17 cellular contexts compared by ENCODE assay signal in the genomic region with DNA sequence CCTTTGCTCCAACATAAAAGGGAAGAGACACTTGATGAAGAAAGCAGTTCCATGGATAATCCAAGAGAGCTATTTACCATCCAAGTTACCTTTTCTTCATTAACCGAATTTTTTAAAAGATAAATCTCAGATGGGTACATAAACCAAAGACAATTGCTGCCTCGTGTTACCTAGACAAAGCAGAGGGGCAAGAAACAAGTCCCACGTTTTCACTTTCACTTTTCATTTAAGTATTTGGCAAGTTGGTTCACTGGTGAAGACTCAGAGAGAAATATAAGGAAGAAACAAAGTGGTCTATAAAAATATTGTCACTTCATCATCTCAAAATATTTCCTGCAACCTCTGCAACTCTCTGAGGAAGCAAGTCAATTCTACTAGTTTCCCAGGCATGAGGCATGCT.
DNase-seq lines count a peak whose midpoint lies in the region; ATAC-seq and TF ChIP-seq lines count a peak whose summit lies in the region.
"Had no signal": no experiment of that assay in that cellular context is flagged by ENCODE, and none has a peak within 500 bp of the region (broad histone marks: within the 10 kb centered on the region; RNA-seq: fewer than 3 reads in every experiment).

No MANE protein-coding gene starts in this region.

- ATAC-seq in DND-41 (ENCODE audit: insufficient read depth, low read depth) (peak; percentile 83), GM21717 (IDR thresholded peaks at IDR 0.05; ENCODE audit: unreplicated experiment) (peak; percentile 60), T-helper 17 cell (no peak), HG03175 (IDR thresholded peaks at IDR 0.05; ENCODE audit: unreplicated experiment) (no peak)

- no peaks in the 10 kb centered on the region for H3K4me1 Mint-ChIP-seq in T-helper 17 cell

- TF ChIP-seq EP300 in suprapubic skin (IDR thresholded peaks at IDR 0.05) = no peak

- peaks cover 13% of the 10 kb centered on the region for H3K4me1 ChIP-seq in DND-41 (ENCODE audit: insufficient read depth, low read length)
- H3K4me1 ChIP-seq in MM.1S (ENCODE audit: low read length) = no peaks in the 10 kb centered on the region
- H3K4me1 ChIP-seq in endocrine pancreas (ENCODE audit: control insufficient read depth, insufficient read depth, low read length) = peaks cover 4% of the 10 kb centered on the region
- H3K4me1 ChIP-seq in suprapubic skin = no peaks in the 10 kb centered on the region
- H3K4me1 ChIP-seq: BE2C had no signal

- H3K9ac ChIP-seq in DND-41 (ENCODE audit: low read depth, low read length) = no peak overlapping the region
- H3K9ac ChIP-seq in MM.1S (ENCODE audit: low read length) = no peak overlapping the region
- H3K9ac ChIP-seq in endocrine pancreas (ENCODE audit: control insufficient read depth, insufficient read depth, low read length) = no peak overlapping the region

- peak overlapping the region; percentile 41; the same call in 1 of the 2 replicates for H3K4me2 ChIP-seq in DND-41 (ENCODE audit: insufficient read depth, low read length)
- 0 out of 2 replicates have a peak overlapping the region, but pooled peaks have one; percentile 9 for H3K4me2 ChIP-seq in MM.1S (ENCODE audit: low read depth, low read length)

- no peaks in the 10 kb centered on the region for H3K9me2 ChIP-seq in MM.1S (replicated peaks; ENCODE audit: insufficient read depth, low read length)

- no peak for TF ChIP-seq POLR2A in suprapubic skin (IDR thresholded peaks at IDR 0.05)

- TF ChIP-seq CTCF in DND-41 (IDR thresholded peaks at IDR 0.05; ENCODE audit: borderline replicate concordance, extremely low read depth, low read length, poor library complexity, severe bottlenecking) (no peak), MM.1S (IDR thresholded peaks at IDR 0.05; ENCODE audit: low read length) (no peak), suprapubic skin (IDR thresholded peaks at IDR 0.05) (no peak)

- no peaks in the 10 kb centered on the region for H3K27me3 Mint-ChIP-seq in T-helper 17 cell

- DNase-seq in DND-41 (no peak), MM.1S (peak; percentile 38), NCI-H146 (lab: John Stamatoyannopoulos, UW) (no peak), T-helper 17 cell (no peak), suprapubic skin (ENCODE audit: low spot score in 2 of 2) (no peak)
- DNase-seq: BE2C, EL, IMR-90, NCI-H1092, NCI-H187 treated with DMSO at 0.1 percent for 48 hours, NCI-H2171, NCI-H82, SHP77 treated with DMSO at 0.1 percent for 48 hours, T-helper 2 cell had no signal

- H3K27ac Mint-ChIP-seq in T-helper 17 cell = no peak overlapping the region

- H3K79me2 ChIP-seq in DND-41 (ENCODE audit: insufficient read depth, low read length) (no peaks in the 10 kb centered on the region), MM.1S (ENCODE audit: low read length) (no peaks in the 10 kb centered on the region)

- H3K27me3 ChIP-seq in DND-41 (ENCODE audit: insufficient read depth, low read length, poor library complexity) (no peaks in the 10 kb centered on the region), MM.1S (replicated peaks; ENCODE audit: insufficient read depth, low read length) (no peaks in the 10 kb centered on the region), endocrine pancreas (ENCODE audit: control insufficient read depth, insufficient read depth, low read length) (no peaks in the 10 kb centered on the region), suprapubic skin (no peaks in the 10 kb centered on the region)
- H3K27me3 ChIP-seq: BE2C had no signal

- H3K27ac ChIP-seq in DND-41 (ENCODE audit: low read length) (no peak overlapping the region), MM.1S (ENCODE audit: low read length) (no peak overlapping the region), suprapubic skin (no peak overlapping the region)

- WGBS in suprapubic skin = 47% methylated on average over 3 of the region's 3 CpGs

- no peaks in the 10 kb centered on the region for H3F3A ChIP-seq in MM.1S (ENCODE audit: insufficient read depth, low read length)

- peak overlapping the region; percentile 58 for H2AFZ ChIP-seq in DND-41 (ENCODE audit: low read depth, low read length)
- H2AFZ ChIP-seq in MM.1S (ENCODE audit: low read length) = no peak overlapping the region

- H3K9me3 ChIP-seq in DND-41 (ENCODE audit: insufficient read depth, low read length, severe bottlenecking) (no peaks in the 10 kb centered on the region), MM.1S (replicated peaks; ENCODE audit: insufficient read depth, low read length) (no peaks in the 10 kb centered on the region), endocrine pancreas (ENCODE audit: control insufficient read depth, low read length) (no peaks in the 10 kb centered on the region), T-helper 17 cell (ENCODE audit: control insufficient read depth, low read length, poor library complexity, severe bottlenecking) (no peaks in the 10 kb centered on the region), suprapubic skin (no peaks in the 10 kb centered on the region)
- H3K9me3 ChIP-seq: BE2C had no signal

- H3K36me3 Mint-ChIP-seq in T-helper 17 cell (ENCODE audit: low read depth) = no peaks in the 10 kb centered on the region

- H3K4me3 Mint-ChIP-seq in T-helper 17 cell = no peak overlapping the region

- H3K4me3 ChIP-seq in DND-41 (ENCODE audit: low read depth in 1 of 2, low read length in 2 of 2) (0 out of 4 replicates have a peak overlapping the region, but pooled peaks of 1 of the 2 experiments have one; percentile 15), MM.1S (ENCODE audit: low read length) (no peak overlapping the region), endocrine pancreas (ENCODE audit: control insufficient read depth, insufficient read depth, low read length) (peak overlapping the region; percentile 52), suprapubic skin (no peak overlapping the region)

- H4K20me1 ChIP-seq in DND-41 (ENCODE audit: insufficient read depth, low read length) = no peaks in the 10 kb centered on the region
- H4K20me1 ChIP-seq in MM.1S (ENCODE audit: insufficient read depth, low read length) = no peaks in the 10 kb centered on the region

- H3K36me3 ChIP-seq in DND-41 (ENCODE audit: insufficient read depth, low read length) = no peaks in the 10 kb centered on the region
- H3K36me3 ChIP-seq in MM.1S (replicated peaks; ENCODE audit: insufficient read depth, low read length) = no peaks in the 10 kb centered on the region
- no peaks in the 10 kb centered on the region for H3K36me3 ChIP-seq in endocrine pancreas (ENCODE audit: control insufficient read depth, insufficient read depth, low read length)
- no peaks in the 10 kb centered on the region for H3K36me3 ChIP-seq in suprapubic skin
- H3K36me3 ChIP-seq: BE2C had no signal

Comparison
In these comparisons a context has a peak if more than half of its experiments do, and no peak if none do; other contexts are left out.
1. ATAC-seq: peak in DND-41 (single experiment) and GM21717 (single experiment); none in T-helper 17 cell (single experiment) and HG03175 (single experiment).